ENCODE assay signal across 1 cellular context in genomic region chr2:168687314-168687713, GRCh38.
TF ChIP-seq lines count a peak whose summit lies in the region.

No MANE protein-coding gene starts in this region.

TF ChIP-seq in H1, 55 proteins besides CTCF, POLR2A, EP300 and RAD21 (continued from another document):
- no peak for TF ChIP-seq CHD7 (IDR thresholded peaks at IDR 0.05; ENCODE audit: insufficient replicate concordance, low read length)
- no peak for TF ChIP-seq ASH2L (IDR thresholded peaks at IDR 0.05; ENCODE audit: low read length)
- TF ChIP-seq TAF1 (IDR thresholded peaks at IDR 0.05; ENCODE audit: low read depth, low read length) = no peak
- TF ChIP-seq SIX5 (IDR thresholded peaks at IDR 0.05; ENCODE audit: low read depth, low read length) = no peak
- TF ChIP-seq TBP (IDR thresholded peaks at IDR 0.05; ENCODE audit: low read depth, low read length) = no peak
